ENCODE assay signal across 30 cellular contexts in the genomic region with DNA sequence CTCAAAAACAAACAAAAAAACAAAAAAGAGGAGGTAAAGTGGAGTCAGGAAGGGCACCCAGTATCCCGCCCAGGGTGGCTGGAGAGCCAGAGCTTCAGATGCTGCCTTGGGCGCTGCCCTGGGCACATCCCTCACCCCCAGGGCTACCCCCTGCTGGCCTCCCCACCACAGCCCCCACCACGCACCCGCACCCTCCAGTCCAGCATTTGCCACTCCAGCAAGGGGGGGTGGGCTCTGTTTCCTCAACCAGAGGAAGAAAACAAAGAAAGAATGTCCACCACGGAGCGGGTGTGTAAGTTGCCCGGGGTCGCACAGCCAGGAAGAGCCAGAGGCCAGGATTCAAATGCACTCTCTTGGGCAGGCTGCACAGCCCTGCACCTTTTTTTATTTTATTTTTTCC.
"Had no signal": no experiment of that assay in that cellular context is flagged by ENCODE, and none has a peak within 500 bp of the region (broad histone marks: within the 10 kb centered on the region; RNA-seq: fewer than 3 reads in every experiment).

No MANE protein-coding gene starts in this region.

- H3K36me3 ChIP-seq: ascending aorta, breast epithelium, cardiac muscle cell, colonic mucosa, esophagus squamous epithelium had no signal

- H3K4me1 Mint-ChIP-seq: activated CD4-positive, alpha-beta T cell treated with anti-CD3 and anti-CD28 coated beads, Interleukin-2, amount 10 ng/mL, durations not matched to agents 24 days and 14 days; activated naive CD4-positive, alpha-beta T cell treated with anti-CD3 and anti-CD28 coated beads, Interleukin-2, amount 50 U/mL, for 24 hours had no signal

- H3K4me3 Mint-ChIP-seq: activated CD4-positive, alpha-beta memory T cell treated with anti-CD3 and anti-CD28 coated beads for 36 hours; activated CD4-positive, alpha-beta T cell treated with anti-CD3 and anti-CD28 coated beads for 36 hours; activated CD4-positive, alpha-beta T cell treated with anti-CD3 and anti-CD28 coated beads, Interleukin-2, amount 10 ng/mL, durations not matched to agents 24 days and 14 days; activated CD8-positive, alpha-beta memory T cell treated with anti-CD3 and anti-CD28 coated beads, Interleukin-2, amount 10 ng/mL, durations not matched to agents 7 days and 5 days; activated CD8-positive, alpha-beta T cell treated with anti-CD3 and anti-CD28 coated beads, Interleukin-2, amount 10 ng/mL, durations not matched to agents 7 days and 5 days; activated naive CD4-positive, alpha-beta T cell treated with anti-CD3 and anti-CD28 coated beads for 36 hours; activated naive CD4-positive, alpha-beta T cell treated with anti-CD3 and anti-CD28 coated beads, Interleukin-2, amount 50 U/mL, for 24 hours; activated naive CD8-positive, alpha-beta T cell treated with anti-CD3 and anti-CD28 coated beads for 36 hours; activated T-helper 1 cell treated with anti-CD3 and anti-CD28 coated beads, Interleukin-12 subunit alpha, Interleukin-12 subunit beta, Interleukin-2, Interleukin-4 antibody, amounts not matched to agents 30 ng/mL and 10 ng/mL and 1 ng/mL, durations not matched to agents 14 hours and 24 hours and 36 hours; brain; T-helper 17 cell; T-helper 2 cell treated with Interferon-gamma antibody and Interleukin-4, amounts not matched to agents 5 μg/mL and 100 μg/mL, for 36 hours had no signal

- H3K27ac Mint-ChIP-seq: activated CD4-positive, alpha-beta memory T cell treated with anti-CD3 and anti-CD28 coated beads for 36 hours; activated CD4-positive, alpha-beta T cell treated with anti-CD3 and anti-CD28 coated beads for 36 hours; activated CD4-positive, alpha-beta T cell treated with anti-CD3 and anti-CD28 coated beads, Interleukin-2, amount 10 ng/mL, durations not matched to agents 24 days and 14 days; activated CD8-positive, alpha-beta memory T cell treated with anti-CD3 and anti-CD28 coated beads, Interleukin-2, amount 10 ng/mL, durations not matched to agents 7 days and 5 days; activated CD8-positive, alpha-beta T cell treated with anti-CD3 and anti-CD28 coated beads, Interleukin-2, amount 10 ng/mL, durations not matched to agents 7 days and 5 days; activated naive CD4-positive, alpha-beta T cell treated with anti-CD3 and anti-CD28 coated beads for 36 hours; activated naive CD4-positive, alpha-beta T cell treated with anti-CD3 and anti-CD28 coated beads, Interleukin-2, amount 50 U/mL, for 24 hours; activated naive CD8-positive, alpha-beta T cell treated with anti-CD3 and anti-CD28 coated beads for 36 hours; activated T-helper 1 cell treated with anti-CD3 and anti-CD28 coated beads, Interleukin-12 subunit alpha, Interleukin-12 subunit beta, Interleukin-2, Interleukin-4 antibody, amounts not matched to agents 30 ng/mL and 10 ng/mL and 1 ng/mL, durations not matched to agents 14 hours and 24 hours and 36 hours; activated T-helper 2 cell treated with anti-CD3 and anti-CD28 coated beads, Interferon-gamma antibody, Interleukin-2, Interleukin-4, amounts not matched to agents 10 μg/mL and 5 μg/mL and 100 μg/mL, durations not matched to agents 14 hours and 24 hours and 36 hours; brain; T-helper 17 cell; T-helper 2 cell treated with Interferon-gamma antibody and Interleukin-4, amounts not matched to agents 5 μg/mL and 100 μg/mL, for 36 hours had no signal

- H3K4me3 ChIP-seq: ascending aorta, breast epithelium, cardiac muscle cell, colonic mucosa, esophagus squamous epithelium had no signal

- H3K27me3 Mint-ChIP-seq: activated naive CD4-positive, alpha-beta T cell treated with anti-CD3 and anti-CD28 coated beads, Interleukin-2, amount 50 U/mL, for 24 hours; activated naive CD8-positive, alpha-beta T cell treated with anti-CD3 and anti-CD28 coated beads for 36 hours had no signal

- H3K9me3 Mint-ChIP-seq: activated CD4-positive, alpha-beta memory T cell treated with anti-CD3 and anti-CD28 coated beads for 36 hours; activated CD4-positive, alpha-beta T cell treated with anti-CD3 and anti-CD28 coated beads, Interleukin-2, amount 10 ng/mL, durations not matched to agents 24 days and 14 days; activated naive CD4-positive, alpha-beta T cell treated with anti-CD3 and anti-CD28 coated beads for 36 hours; activated naive CD4-positive, alpha-beta T cell treated with anti-CD3 and anti-CD28 coated beads, Interleukin-2, amount 50 U/mL, for 24 hours; activated naive CD8-positive, alpha-beta T cell treated with anti-CD3 and anti-CD28 coated beads for 36 hours; activated T-helper 1 cell treated with anti-CD3 and anti-CD28 coated beads, Interleukin-12 subunit alpha, Interleukin-12 subunit beta, Interleukin-2, Interleukin-4 antibody, amounts not matched to agents 30 ng/mL and 10 ng/mL and 1 ng/mL, durations not matched to agents 14 hours and 24 hours and 36 hours; activated T-helper 2 cell treated with anti-CD3 and anti-CD28 coated beads, Interferon-gamma antibody, Interleukin-2, Interleukin-4, amounts not matched to agents 10 μg/mL and 5 μg/mL and 100 μg/mL, durations not matched to agents 14 hours and 24 hours and 36 hours; T-helper 2 cell treated with Interferon-gamma antibody and Interleukin-4, amounts not matched to agents 5 μg/mL and 100 μg/mL, for 36 hours had no signal

- H3K36me3 Mint-ChIP-seq: activated CD4-positive, alpha-beta memory T cell treated with anti-CD3 and anti-CD28 coated beads for 36 hours; activated CD8-positive, alpha-beta memory T cell treated with anti-CD3 and anti-CD28 coated beads, Interleukin-2, amount 10 ng/mL, durations not matched to agents 7 days and 5 days; activated naive CD4-positive, alpha-beta T cell treated with anti-CD3 and anti-CD28 coated beads, Interleukin-2, amount 50 U/mL, for 24 hours; activated naive CD8-positive, alpha-beta T cell treated with anti-CD3 and anti-CD28 coated beads for 36 hours; brain had no signal

- ATAC-seq: activated CD4-positive, alpha-beta T cell treated with anti-CD3 and anti-CD28 coated beads for 36 hours; activated CD8-positive, alpha-beta memory T cell treated with anti-CD3 and anti-CD28 coated beads, Interleukin-2, amount 10 ng/mL, durations not matched to agents 7 days and 5 days; activated CD8-positive, alpha-beta T cell treated with anti-CD3 and anti-CD28 coated beads, Interleukin-2, amount 10 ng/mL, durations not matched to agents 7 days and 5 days; T-helper 17 cell had no signal

- H3K4me1 ChIP-seq: ascending aorta, breast epithelium, colonic mucosa had no signal

- H3K27me3 ChIP-seq: ascending aorta had no signal

- H3K27ac ChIP-seq: ascending aorta, breast epithelium, cardiac muscle cell, colonic mucosa, epithelial cell of prostate, esophagus squamous epithelium had no signal

- H3K9me3 ChIP-seq: ascending aorta, colonic mucosa, esophagus squamous epithelium had no signal

- DNase-seq: activated CD4-positive, alpha-beta memory T cell treated with anti-CD3 and anti-CD28 coated beads for 36 hours; activated CD4-positive, alpha-beta T cell treated with anti-CD3 and anti-CD28 coated beads for 36 hours; activated CD4-positive, alpha-beta T cell treated with anti-CD3 and anti-CD28 coated beads, Interleukin-2, amount 10 ng/mL, durations not matched to agents 24 days and 14 days; activated CD4-positive, CD25-positive, alpha-beta regulatory T cell; activated CD4-positive, CD25-positive, alpha-beta regulatory T cell treated with anti-CD3 and anti-CD28 coated beads, Interleukin-2, amount 50 U/mL, for 72 hours; activated CD8-positive, alpha-beta memory T cell treated with anti-CD3 and anti-CD28 coated beads, Interleukin-2, amount 10 ng/mL, durations not matched to agents 7 days and 5 days; activated CD8-positive, alpha-beta memory T cell treated with anti-CD3 and anti-CD28 coated beads, Interleukin-2, amount 50 U/mL, for 4 hours; activated CD8-positive, alpha-beta T cell treated with anti-CD3 and anti-CD28 coated beads, Interleukin-2, amount 10 ng/mL, durations not matched to agents 7 days and 5 days; activated effector memory CD4-positive, alpha-beta T cell treated with anti-CD3 and anti-CD28 coated beads, Interleukin-2, amount 50 U/mL, for 16 hours; activated naive CD4-positive, alpha-beta T cell treated with anti-CD3 and anti-CD28 coated beads for 36 hours; activated naive CD8-positive, alpha-beta T cell treated with anti-CD3 and anti-CD28 coated beads for 36 hours; activated T-cell treated with anti-CD3 and anti-CD28 coated beads, Interleukin-2, amount 50 U/mL, for 1 hour; activated T-cell treated with anti-CD3 and anti-CD28 coated beads, Interleukin-2, amount 50 U/mL, for 48 hours; central memory CD4-positive, alpha-beta T cell; cerebellar nuclear complex; colonic mucosa; effector CD8-positive, alpha-beta T cell; esophagus squamous epithelium; T-helper 1 cell; T-helper 17 cell; T1000 had no signal
